ENCODE assay signal across 7 cellular contexts in the genomic region with DNA sequence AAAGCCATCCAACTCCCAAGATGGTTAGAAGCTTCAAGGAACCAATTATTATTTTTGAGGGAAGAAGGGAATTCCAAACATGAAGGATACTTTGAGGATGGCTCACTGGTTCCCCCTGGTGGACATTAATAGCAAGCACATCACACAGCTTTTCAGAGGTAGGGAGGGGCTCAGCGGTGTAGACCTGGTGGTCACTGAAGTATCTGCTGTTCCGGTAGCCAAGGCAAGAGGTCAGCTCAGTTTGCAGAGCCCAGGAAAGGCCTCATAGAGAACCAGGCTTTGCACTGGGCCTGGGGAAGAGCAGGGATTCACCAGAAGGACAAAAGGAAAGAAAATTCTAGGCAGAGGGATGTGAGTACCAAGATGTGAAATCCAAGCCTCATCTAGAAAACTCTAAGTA.
DNase-seq lines count a peak whose midpoint lies in the region; ATAC-seq, FAIRE-seq and TF ChIP-seq lines count a peak whose summit lies in the region.

No MANE protein-coding gene starts in this region.

- H3K4me2 ChIP-seq in OCI-LY7 (ENCODE audit: low read length) (no peak overlapping the region), osteoblast (ENCODE audit: insufficient read depth, low read length) (no peak overlapping the region)

- no peaks in the 10 kb centered on the region for H3K36me3 Mint-ChIP-seq in T-cell

- peaks cover 35 to 38% of the 10 kb centered on the region in 2 donors for H3K27me3 Mint-ChIP-seq in T-cell

- no peak overlapping the region for H3K4me3 Mint-ChIP-seq in T-cell

- TF ChIP-seq CTCF in OCI-LY7 (conservative IDR thresholded peaks at IDR 0.05; ENCODE audit: low read length) (peak; percentile 93), osteoblast (IDR thresholded peaks at IDR 0.05; ENCODE audit: extremely low read depth, low read depth, low read length) (peak; percentile 90)

- no peak overlapping the region for H3K27ac Mint-ChIP-seq in T-cell

- H3K9me2 ChIP-seq in OCI-LY7 (ENCODE audit: insufficient read depth, low read length) = no peaks in the 10 kb centered on the region

- CTCF ChIA-PET in OCI-LY7 (lab: Charles Lee; ENCODE audit: unreplicated experiment) = interaction anchor here (0.8 to 0.9 kb wide), 2 partner anchors 13 to 482 kb away, joined by 3 read pairs; no protein-coding TSS in a partner anchor
- CTCF ChIA-PET in T-cell (lab: Charles Lee) = interaction anchor here (0.6 to 3.0 kb wide), 6 partner anchors 8 to 15 kb away, joined by 3 to 9 read pairs (median 4); no protein-coding TSS in a partner anchor

- TF ChIP-seq POLR2A in H54 (IDR thresholded peaks at IDR 0.05; ENCODE audit: low read depth, low read length) = no peak

- H4K20me1 ChIP-seq in OCI-LY7 (ENCODE audit: insufficient read depth, low read length) = no peaks in the 10 kb centered on the region
- no peaks in the 10 kb centered on the region for H4K20me1 ChIP-seq in osteoblast (ENCODE audit: insufficient read depth, low read length)

- no peaks in the 10 kb centered on the region for H3K9me3 ChIP-seq in OCI-LY7 (ENCODE audit: low read length)
- no peaks in the 10 kb centered on the region for H3K9me3 ChIP-seq in osteoblast (ENCODE audit: low read depth, low read length)

- H3K27ac ChIP-seq in OCI-LY7 (ENCODE audit: low read depth, low read length, poor library complexity, severe bottlenecking) (no peak overlapping the region), osteoblast (ENCODE audit: low read depth, low read length) (no peak overlapping the region)

- peak; percentile 64 for FAIRE-seq in H54 (lab: Jason Lieb, UNC)

- no peak overlapping the region for H2AFZ ChIP-seq in OCI-LY7 (ENCODE audit: low read length)
- no peak overlapping the region for H2AFZ ChIP-seq in osteoblast (ENCODE audit: low read length)

- no peaks in the 10 kb centered on the region for H3K36me3 ChIP-seq in OCI-LY7 (ENCODE audit: insufficient read depth, low read length)
- H3K36me3 ChIP-seq in osteoblast (ENCODE audit: insufficient read depth, low read length) = no peaks in the 10 kb centered on the region

- H3K9me3 Mint-ChIP-seq in T-cell = peaks cover 0 to 5% (median 4%) of the 10 kb centered on the region in 3 donors

- no peak for ATAC-seq in T-cell (replicated peaks in 1 of 4)

- no TSS peak for BruUV-seq in OCI-LY7 (replicated peaks; lab: Mats Ljungman, UMichigan)

- H3K4me1 Mint-ChIP-seq in T-cell = no peaks in the 10 kb centered on the region

- DNase-seq in DMS53 treated with DMSO at 0.1 percent for 48 hours (lab: John Stamatoyannopoulos, UW; ENCODE audit: unreplicated experiment) = peak; percentile 47
- DNase-seq in H54 (ENCODE audit: insufficient read length, low spot score) = peak; percentile 40
- DNase-seq in OCI-LY7 (ENCODE audit: low spot score) = peak; percentile 40
- peak; percentile 40 for DNase-seq in epidermal melanocyte (ENCODE audit: insufficient read length, low spot score)
- peak; percentile 82 for DNase-seq in osteoblast (ENCODE audit: insufficient read length, low spot score, missing footprints)
- DNase-seq in T-cell = no peak
- no peak for DNase-seq in NK-92 (lab: John Stamatoyannopoulos, UW; ENCODE audit: unreplicated experiment)

- intact Hi-C loops in OCI-LY7 (cut with micrococcal nuclease; ENCODE audit: unreplicated experiment) = no loop called here

- no peaks in the 10 kb centered on the region for H3K4me1 ChIP-seq in OCI-LY7 (ENCODE audit: insufficient read depth, low read length, poor library complexity, severe bottlenecking)
- H3K4me1 ChIP-seq in osteoblast (ENCODE audit: insufficient read depth, low read length) = no peaks in the 10 kb centered on the region

- H3K79me2 ChIP-seq in OCI-LY7 (ENCODE audit: insufficient read depth, low read depth, low read length) = no peaks in the 10 kb centered on the region
- no peaks in the 10 kb centered on the region for H3K79me2 ChIP-seq in osteoblast (ENCODE audit: insufficient read depth, low read length)

- H3K4me3 ChIP-seq in OCI-LY7 (ENCODE audit: low read depth, low read length, poor library complexity, severe bottlenecking) (no peak overlapping the region), osteoblast (ENCODE audit: insufficient read depth, low read length) (no peak overlapping the region)

- POLR2A ChIA-PET in OCI-LY7 (lab: Charles Lee) (no interaction called here), T-cell (lab: Charles Lee) (no interaction called here)

- peaks cover 11% of the 10 kb centered on the region for H3K27me3 ChIP-seq in osteoblast (ENCODE audit: insufficient read depth, low read length)

Comparison
In these comparisons a context has a peak if more than half of its experiments do, and no peak if none do; other contexts are left out.
1. DNase-seq: peak in DMS53 treated with DMSO at 0.1 percent for 48 hours (single experiment), H54 (single experiment), OCI-LY7 (single experiment), epidermal melanocyte (single experiment) and osteoblast (single experiment); none in T-cell (0 of 34) and NK-92 (single experiment).